ENCODE assay signal across 28 cellular contexts in genomic region chr7:72118366-72118765, GRCh38.
"Had no signal": no experiment of that assay in that cellular context is flagged by ENCODE, and none has a peak within 500 bp of the region (broad histone marks: within the 10 kb centered on the region; RNA-seq: fewer than 3 reads in every experiment).

No MANE protein-coding gene starts in this region.

- H3K27me3 ChIP-seq: suprapubic skin, testis, thyroid gland, tibial artery, tibial nerve, transverse colon, upper lobe of left lung, upper lobe of right lung, uterus, vagina had no signal

- H3K4me3 ChIP-seq: suprapubic skin, testis, thoracic aorta, thyroid gland, tibial artery, tibial nerve, transverse colon, upper lobe of left lung, upper lobe of right lung, uterus, vagina had no signal

- H3K36me3 ChIP-seq: suprapubic skin, thoracic aorta, thyroid gland, tibial artery, tibial nerve, transverse colon, upper lobe of left lung, upper lobe of right lung, uterus, vagina had no signal

- H3K27ac Mint-ChIP-seq: stimulated activated effector memory CD8-positive, alpha-beta T cell treated with anti-CD3 and anti-CD28 coated beads, Interleukin-12 subunit alpha, Interleukin-12 subunit beta, amount 100 ng/mL, for 72 hours; stimulated activated memory B cell treated with anti-CD40 and anti-IgM and Interleukin-4, amounts not matched to agents 10 μg/mL and 1 μg/mL and 100 μg/mL, for 72 hours; stimulated activated naive B cell treated with anti-CD40 and anti-IgM and Interleukin-4, amounts not matched to agents 10 μg/mL and 1 μg/mL and 100 μg/mL, for 72 hours; stimulated activated naive CD8-positive, alpha-beta T cell treated with anti-CD3 and anti-CD28 coated beads, Interleukin-15, amount 100 ng/mL, for 72 hours; stimulated activated naive CD8-positive, alpha-beta T cell treated with anti-CD3 and anti-CD28 coated beads, Interleukin-15, Interleukin-2, amounts not matched to agents 100 ng/mL and 50 ng/mL, for 24 hours; type B pancreatic cell had no signal

- DNase-seq: stimulated activated CD4-positive, alpha-beta T cell treated with anti-CD3 and anti-CD28 coated beads, Interleukin-2, amount 100 ng/mL, for 48 hours; stimulated activated CD4-positive, alpha-beta T cell treated with anti-CD3 and anti-CD28 coated beads, Interleukin-4, amount 100 ng/mL, for 1 hour; stimulated activated CD4-positive, alpha-beta T cell treated with anti-CD3 and anti-CD28 coated beads, Interleukin-4, amount 100 ng/mL, for 24 hours; stimulated activated CD4-positive, alpha-beta T cell treated with anti-CD3 and anti-CD28 coated beads, Interleukin-4, amount 100 ng/mL, for 4 hours; stimulated activated CD8-positive, alpha-beta memory T cell treated with anti-CD3 and anti-CD28 coated beads, Interleukin-4, amount 100 ng/mL, for 48 hours; stimulated activated naive B cell treated with anti-CD40 and anti-IgM and Interleukin-4, amounts not matched to agents 10 μg/mL and 1 μg/mL and 100 μg/mL, for 72 hours; stimulated activated naive CD4-positive, alpha-beta T cell; stimulated activated naive CD4-positive, alpha-beta T cell treated with Interleukin-2 at 50 U/mL for 16 hours; stimulated activated naive CD8-positive, alpha-beta T cell treated with anti-CD3 and anti-CD28 coated beads, Interleukin-15, amount 100 ng/mL, for 72 hours; stimulated activated naive CD8-positive, alpha-beta T cell treated with anti-CD3 and anti-CD28 coated beads, Interleukin-15, Interleukin-2, amounts not matched to agents 100 U/mL and 50 U/mL, for 24 hours; substantia nigra; testis; thyroid gland; tibial artery; transverse colon; trophoblast cell; upper lobe of left lung; upper lobe of right lung; uterus had no signal

- H3K27me3 Mint-ChIP-seq: stimulated activated memory B cell treated with anti-CD40 and anti-IgM and Interleukin-4, amounts not matched to agents 10 μg/mL and 1 μg/mL and 100 μg/mL, for 72 hours; stimulated activated naive B cell treated with anti-CD40 and anti-IgM and Interleukin-4, amounts not matched to agents 10 μg/mL and 1 μg/mL and 100 μg/mL, for 72 hours; stimulated activated naive CD8-positive, alpha-beta T cell treated with anti-CD3 and anti-CD28 coated beads, Interleukin-15, amount 100 ng/mL, for 72 hours; stimulated activated naive CD8-positive, alpha-beta T cell treated with anti-CD3 and anti-CD28 coated beads, Interleukin-15, Interleukin-2, amounts not matched to agents 100 ng/mL and 50 ng/mL, for 24 hours; type B pancreatic cell had no signal

- H3K36me3 Mint-ChIP-seq: stimulated activated effector memory CD8-positive, alpha-beta T cell treated with anti-CD3 and anti-CD28 coated beads, Interleukin-12 subunit alpha, Interleukin-12 subunit beta, amount 100 ng/mL, for 72 hours; stimulated activated memory B cell treated with anti-CD40 and anti-IgM and Interleukin-4, amounts not matched to agents 10 μg/mL and 1 μg/mL and 100 μg/mL, for 72 hours; stimulated activated naive B cell treated with anti-CD40 and anti-IgM and Interleukin-4, amounts not matched to agents 10 μg/mL and 1 μg/mL and 100 μg/mL, for 72 hours; type B pancreatic cell had no signal

- H3K4me1 ChIP-seq: suprapubic skin, testis, thyroid gland, tibial artery, tibial nerve, transverse colon, upper lobe of left lung, upper lobe of right lung, uterus, vagina had no signal

- H3K27ac ChIP-seq: suprapubic skin, testis, thoracic aorta, thyroid gland, tibial artery, tibial nerve, transverse colon, upper lobe of left lung, upper lobe of right lung, uterus, vagina had no signal

- ATAC-seq: stimulated activated effector memory CD8-positive, alpha-beta T cell treated with anti-CD3 and anti-CD28 coated beads, Interleukin-12 subunit alpha, Interleukin-12 subunit beta, amount 100 ng/mL, for 72 hours; stimulated activated memory B cell treated with anti-CD40 and anti-IgM and Interleukin-4, amounts not matched to agents 10 μg/mL and 1 μg/mL and 100 μg/mL, for 72 hours; stimulated activated naive B cell treated with anti-CD40 and anti-IgM and Interleukin-4, amounts not matched to agents 10 μg/mL and 1 μg/mL and 100 μg/mL, for 72 hours; stimulated activated naive CD8-positive, alpha-beta T cell treated with anti-CD3 and anti-CD28 coated beads, Interleukin-15, amount 100 ng/mL, for 72 hours; stimulated activated naive CD8-positive, alpha-beta T cell treated with anti-CD3 and anti-CD28 coated beads, Interleukin-15, Interleukin-2, amounts not matched to agents 100 U/mL and 50 U/mL, for 24 hours; upper lobe of right lung had no signal

- H3K4me1 Mint-ChIP-seq: stimulated activated effector memory CD8-positive, alpha-beta T cell treated with anti-CD3 and anti-CD28 coated beads, Interleukin-12 subunit alpha, Interleukin-12 subunit beta, amount 100 ng/mL, for 72 hours; stimulated activated memory B cell treated with anti-CD40 and anti-IgM and Interleukin-4, amounts not matched to agents 10 μg/mL and 1 μg/mL and 100 μg/mL, for 72 hours; stimulated activated naive B cell treated with anti-CD40 and anti-IgM and Interleukin-4, amounts not matched to agents 10 μg/mL and 1 μg/mL and 100 μg/mL, for 72 hours; stimulated activated naive CD8-positive, alpha-beta T cell treated with anti-CD3 and anti-CD28 coated beads, Interleukin-15, amount 100 ng/mL, for 72 hours had no signal

- FAIRE-seq: urothelium cell line had no signal

- H3K9me3 ChIP-seq: suprapubic skin, testis, thoracic aorta, thyroid gland, tibial artery, transverse colon, upper lobe of left lung, upper lobe of right lung, uterus, vagina had no signal

- H3K4me3 Mint-ChIP-seq: stimulated activated effector memory CD8-positive, alpha-beta T cell treated with anti-CD3 and anti-CD28 coated beads, Interleukin-12 subunit alpha, Interleukin-12 subunit beta, amount 100 ng/mL, for 72 hours; stimulated activated memory B cell treated with anti-CD40 and anti-IgM and Interleukin-4, amounts not matched to agents 10 μg/mL and 1 μg/mL and 100 μg/mL, for 72 hours; stimulated activated naive B cell treated with anti-CD40 and anti-IgM and Interleukin-4, amounts not matched to agents 10 μg/mL and 1 μg/mL and 100 μg/mL, for 72 hours; stimulated activated naive CD8-positive, alpha-beta T cell treated with anti-CD3 and anti-CD28 coated beads, Interleukin-15, amount 100 ng/mL, for 72 hours; stimulated activated naive CD8-positive, alpha-beta T cell treated with anti-CD3 and anti-CD28 coated beads, Interleukin-15, Interleukin-2, amounts not matched to agents 100 ng/mL and 50 ng/mL, for 24 hours; type B pancreatic cell had no signal
